In the genomic region with DNA sequence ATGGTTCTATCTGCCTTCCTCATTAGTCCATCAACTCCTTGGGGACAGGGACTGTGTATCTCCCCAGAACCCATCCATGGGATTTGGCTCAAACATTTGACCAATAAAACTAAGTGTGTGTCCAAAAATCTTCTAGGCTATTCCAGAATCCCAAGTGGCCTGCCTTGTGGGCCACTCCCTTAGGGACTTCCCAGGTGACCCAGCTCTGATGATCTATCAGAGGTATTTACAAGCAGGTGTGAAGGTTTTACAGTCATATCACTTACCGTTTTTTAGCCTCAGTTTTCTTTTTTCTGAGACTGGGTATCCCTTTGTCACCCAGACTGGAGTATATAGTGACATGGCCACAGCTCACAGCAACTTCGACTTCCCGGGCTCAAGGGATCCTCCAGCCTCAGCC, we compare ENCODE assay signal across 17 cellular contexts.
A peak's percentile ranks its signal among the peaks of the same experiment; 100 is the strongest.
DNase-seq lines count a peak whose midpoint lies in the region; ATAC-seq and TF ChIP-seq lines count a peak whose summit lies in the region.
"Had no signal": no experiment of that assay in that cellular context is flagged by ENCODE, and none has a peak within 500 bp of the region (broad histone marks: within the 10 kb centered on the region; RNA-seq: fewer than 3 reads in every experiment).

No MANE protein-coding gene starts in this region.

- TF ChIP-seq CTCF in vagina (IDR thresholded peaks at IDR 0.05) (no peak), Calu3 (IDR thresholded peaks at IDR 0.05; ENCODE audit: unreplicated experiment) (no peak), right lobe of liver (IDR thresholded peaks at IDR 0.05) (no peak)

- CTCF ChIA-PET in activated CD4-positive, alpha-beta memory T cell treated with anti-CD3 and anti-CD28 coated beads, Interleukin-2, amount 10 ng/mL, durations not matched to agents 7 days and 5 days (lab: Charles Lee), result interaction anchor here (0.9 to 2.6 kb wide), 4 partner anchors 8 to 49 kb away, joined by 3 to 7 read pairs (median 5); no protein-coding TSS in a partner anchor
- CTCF ChIA-PET in Calu3 (lab: Charles Lee), result no interaction called here

- H3K27me3 Mint-ChIP-seq in stimulated activated naive CD8-positive, alpha-beta T cell treated with anti-CD3 and anti-CD28 coated beads, Interleukin-15, Interleukin-2, amounts not matched to agents 100 ng/mL and 50 ng/mL, for 24 hours, result no peaks in the 10 kb centered on the region
- H3K27me3 Mint-ChIP-seq in activated CD4-positive, alpha-beta memory T cell treated with anti-CD3 and anti-CD28 coated beads, Interleukin-2, amount 10 ng/mL, durations not matched to agents 7 days and 5 days, result no peaks in the 10 kb centered on the region
- H3K27me3 Mint-ChIP-seq in memory B cell, result no peaks in the 10 kb centered on the region
- no peaks in the 10 kb centered on the region for H3K27me3 Mint-ChIP-seq in Calu3 (ENCODE audit: unreplicated experiment)

- H3K4me3 ChIP-seq in vagina, result no peak overlapping the region
- H3K4me3 ChIP-seq in right lobe of liver, result no peak overlapping the region
- H3K4me3 ChIP-seq: colonic mucosa, ovary had no signal

- H3K4me1 ChIP-seq in vagina (peaks cover 49% of the 10 kb centered on the region), right lobe of liver (peaks cover 0 to 9% (median under 1%) of the 10 kb centered on the region in 4 donors)
- H3K4me1 ChIP-seq: colonic mucosa had no signal

- no TSS peak for BruUV-seq in Calu3 (replicated peaks; lab: Mats Ljungman, UMichigan)

- peaks cover 95% of the 10 kb centered on the region for H3K4me1 Mint-ChIP-seq in stimulated activated naive CD8-positive, alpha-beta T cell treated with anti-CD3 and anti-CD28 coated beads, Interleukin-15, Interleukin-2, amounts not matched to agents 100 ng/mL and 50 ng/mL, for 24 hours (ENCODE audit: low read depth)
- H3K4me1 Mint-ChIP-seq in activated CD4-positive, alpha-beta memory T cell treated with anti-CD3 and anti-CD28 coated beads, Interleukin-2, amount 10 ng/mL, durations not matched to agents 7 days and 5 days, result peaks cover 92% of the 10 kb centered on the region
- H3K4me1 Mint-ChIP-seq in memory B cell (peaks cover 69% of the 10 kb centered on the region), Calu3 (ENCODE audit: low read depth, unreplicated experiment) (peaks cover 40% of the 10 kb centered on the region)

- H3K4me3 Mint-ChIP-seq in stimulated activated naive CD8-positive, alpha-beta T cell treated with anti-CD3 and anti-CD28 coated beads, Interleukin-15, Interleukin-2, amounts not matched to agents 100 ng/mL and 50 ng/mL, for 24 hours, result peak overlapping the region; percentile 77
- peak overlapping the region; percentile 66 for H3K4me3 Mint-ChIP-seq in activated CD4-positive, alpha-beta memory T cell treated with anti-CD3 and anti-CD28 coated beads, Interleukin-2, amount 10 ng/mL, durations not matched to agents 7 days and 5 days
- peak overlapping the region; percentile 69 for H3K4me3 Mint-ChIP-seq in memory B cell
- no peak overlapping the region for H3K4me3 Mint-ChIP-seq in Calu3 (ENCODE audit: low read depth, unreplicated experiment)

- no peak for TF ChIP-seq POLR2A in vagina (IDR thresholded peaks at IDR 0.05)
- no peak for TF ChIP-seq POLR2A in right lobe of liver (IDR thresholded peaks at IDR 0.05)

- H3K27ac Mint-ChIP-seq in stimulated activated naive CD8-positive, alpha-beta T cell treated with anti-CD3 and anti-CD28 coated beads, Interleukin-15, Interleukin-2, amounts not matched to agents 100 ng/mL and 50 ng/mL, for 24 hours, result peak overlapping the region; percentile 99
- H3K27ac Mint-ChIP-seq in activated CD4-positive, alpha-beta memory T cell treated with anti-CD3 and anti-CD28 coated beads, Interleukin-2, amount 10 ng/mL, durations not matched to agents 7 days and 5 days, result peak overlapping the region; percentile 91
- H3K27ac Mint-ChIP-seq in memory B cell (peak overlapping the region; percentile 66), Calu3 (ENCODE audit: unreplicated experiment) (no peak overlapping the region)

- H3K27me3 ChIP-seq in vagina (no peaks in the 10 kb centered on the region), right lobe of liver (no peaks in the 10 kb centered on the region)
- H3K27me3 ChIP-seq: colonic mucosa, foreskin keratinocyte, ovary had no signal

- H3K36me3 ChIP-seq in vagina (no peaks in the 10 kb centered on the region), right lobe of liver (no peaks in the 10 kb centered on the region)
- H3K36me3 ChIP-seq: colonic mucosa, ovary had no signal

- no peak for ATAC-seq in stimulated activated naive CD8-positive, alpha-beta T cell treated with anti-CD3 and anti-CD28 coated beads, Interleukin-15, Interleukin-2, amounts not matched to agents 100 U/mL and 50 U/mL, for 24 hours
- ATAC-seq in memory B cell (ENCODE audit: low read depth), result no peak
- ATAC-seq in GM18873 (IDR thresholded peaks at IDR 0.05; ENCODE audit: low FRiP score, unreplicated experiment), result no peak
- no peak for ATAC-seq in right lobe of liver
- ATAC-seq: left colon had no signal

- no CpG with 5 or more reads among the region's 3 CpGs for WGBS in right lobe of liver (ENCODE audit: insufficient coverage, low coverage, low lambda C conversion rate, missing lambda C conversion rate)

- no peaks in the 10 kb centered on the region for H3K9me3 ChIP-seq in vagina
- H3K9me3 ChIP-seq in right lobe of liver, result no peaks in the 10 kb centered on the region
- H3K9me3 ChIP-seq: colonic mucosa, ovary had no signal

- H3K27ac ChIP-seq in vagina, result peak overlapping the region; percentile 4
- no peak overlapping the region for H3K27ac ChIP-seq in right lobe of liver
- H3K27ac ChIP-seq: colonic mucosa, foreskin keratinocyte, ovary had no signal

- peaks cover 23% of the 10 kb centered on the region for H3K36me3 Mint-ChIP-seq in stimulated activated naive CD8-positive, alpha-beta T cell treated with anti-CD3 and anti-CD28 coated beads, Interleukin-15, Interleukin-2, amounts not matched to agents 100 ng/mL and 50 ng/mL, for 24 hours (ENCODE audit: low read depth)
- H3K36me3 Mint-ChIP-seq in activated CD4-positive, alpha-beta memory T cell treated with anti-CD3 and anti-CD28 coated beads, Interleukin-2, amount 10 ng/mL, durations not matched to agents 7 days and 5 days (ENCODE audit: low read depth), result peaks cover 48% of the 10 kb centered on the region
- H3K36me3 Mint-ChIP-seq in memory B cell (peaks cover 4% of the 10 kb centered on the region), Calu3 (ENCODE audit: insufficient read depth, unreplicated experiment) (peaks cover 5% of the 10 kb centered on the region)

- no peaks in the 10 kb centered on the region for H3K9me3 Mint-ChIP-seq in stimulated activated naive CD8-positive, alpha-beta T cell treated with anti-CD3 and anti-CD28 coated beads, Interleukin-15, Interleukin-2, amounts not matched to agents 100 ng/mL and 50 ng/mL, for 24 hours
- no peaks in the 10 kb centered on the region for H3K9me3 Mint-ChIP-seq in activated CD4-positive, alpha-beta memory T cell treated with anti-CD3 and anti-CD28 coated beads, Interleukin-2, amount 10 ng/mL, durations not matched to agents 7 days and 5 days
- H3K9me3 Mint-ChIP-seq in memory B cell (no peaks in the 10 kb centered on the region), Calu3 (ENCODE audit: low read depth, unreplicated experiment) (no peaks in the 10 kb centered on the region)

- intact Hi-C loops in vagina (cut with DNase I), result no loop called here
- intact Hi-C loops in Calu3 (cut with micrococcal nuclease; ENCODE audit: unreplicated experiment), result no loop called here
- intact Hi-C loops in right lobe of liver (cut with DNase I), result no loop called here

- POLR2A ChIA-PET in activated CD4-positive, alpha-beta memory T cell treated with anti-CD3 and anti-CD28 coated beads, Interleukin-2, amount 10 ng/mL, durations not matched to agents 7 days and 5 days (lab: Charles Lee), result interaction anchor here (0.9 to 7.6 kb wide), 15 partner anchors 8 to 66 kb away, joined by 3 to 95 read pairs (median 6); partner anchors contain the start of gene PIP4K2A

- DNase-seq in stimulated activated naive CD8-positive, alpha-beta T cell treated with anti-CD3 and anti-CD28 coated beads, Interleukin-15, Interleukin-2, amounts not matched to agents 100 U/mL and 50 U/mL, for 24 hours, result no peak
- no peak for DNase-seq in activated CD4-positive, alpha-beta memory T cell treated with anti-CD3 and anti-CD28 coated beads, Interleukin-2, amount 10 ng/mL, durations not matched to agents 7 days and 5 days
- no peak for DNase-seq in memory B cell (ENCODE audit: low spot score in 2 of 2)
- no peak for DNase-seq in vagina (ENCODE audit: extremely low spot score in 2 of 2)
- no peak for DNase-seq in Calu3
- DNase-seq in right lobe of liver, result no peak
- DNase-seq: activated effector memory CD4-positive, alpha-beta T cell treated with Interleukin-2 at 50 U/mL for 16 hours; colonic mucosa; foreskin keratinocyte; GDM1; GOT3; left colon; NCI-H2029; ovary; Right ventricle myocardium superior had no signal
